ENCODE assay signal across 26 cellular contexts in the genomic region with DNA sequence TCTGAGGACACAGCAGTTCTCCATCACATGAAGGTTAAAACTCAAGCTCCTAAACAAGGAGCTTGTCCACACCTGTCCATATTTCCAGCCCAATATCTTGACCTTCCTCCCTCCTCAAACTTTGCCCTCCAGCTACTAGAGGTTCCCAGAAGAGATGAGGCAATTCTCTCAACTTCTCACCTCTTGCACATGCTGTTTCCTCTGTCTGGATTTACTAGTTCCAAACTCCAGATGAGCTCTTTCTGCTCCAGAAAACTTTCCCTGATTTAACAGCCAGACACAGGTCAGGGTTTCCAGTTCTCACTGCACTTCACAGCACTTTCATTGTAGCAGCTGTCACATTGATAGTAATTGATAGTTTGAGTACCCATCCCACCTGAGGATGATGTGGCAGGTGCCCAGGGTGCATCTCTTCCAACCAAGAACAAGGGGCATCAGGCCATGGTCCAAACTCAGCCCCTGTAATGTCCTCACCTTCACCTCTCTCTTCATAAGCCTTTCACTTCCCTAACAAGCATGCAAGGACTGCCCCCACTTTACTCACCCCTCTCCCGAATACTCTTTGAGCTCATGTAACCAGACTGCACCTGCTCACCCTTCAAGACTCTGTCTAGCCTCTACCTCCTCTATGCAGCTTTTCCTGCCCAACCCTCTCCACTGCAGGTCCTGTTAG. TPM values are rescaled to one million over a fixed set of nuclear protein-coding genes. Genes with fewer than 3 reads are reported as not detected.
DNase-seq lines count a peak whose midpoint lies in the region; ATAC-seq, FAIRE-seq and TF ChIP-seq lines count a peak whose summit lies in the region.
"Had no signal": no experiment of that assay in that cellular context is flagged by ENCODE, and none has a peak within 500 bp of the region (broad histone marks: within the 10 kb centered on the region; RNA-seq: fewer than 3 reads in every experiment).

No MANE protein-coding gene starts in this region.

- ATAC-seq in HepG2 (no peak), right lobe of liver (no peak), HG03342 (IDR thresholded peaks at IDR 0.05; ENCODE audit: unreplicated experiment) (no peak)

- in situ Hi-C loops in HepG2 (cut with HindIII; ENCODE audit: extremely low pct_ligation_motif_present, low pct_unique_long_range_greater_than_20kb) = loop anchor here (10.0 kb wide), 1 partner anchor 136 kb away; no protein-coding TSS in a partner anchor

- H3K4me2 ChIP-seq in HepG2 (ENCODE audit: low read depth, low read length) = no peak overlapping the region
- H3K4me2 ChIP-seq: BLaER1 treated with 17β-estradiol and CSF1 and Interleukin-3, amounts not matched to agents 10 nM and 100 nM; KMS-11; SK-N-SH had no signal

- H3K27ac Mint-ChIP-seq in endothelial cell (ENCODE audit: unreplicated experiment) = peak overlapping the region; percentile 1

- H3K9me3 ChIP-seq in HepG2 (ENCODE audit: low read length) (no peaks in the 10 kb centered on the region), right lobe of liver (no peaks in the 10 kb centered on the region), vagina (no peaks in the 10 kb centered on the region)
- H3K9me3 ChIP-seq: BLaER1 treated with 17β-estradiol and CSF1 and Interleukin-3, amounts not matched to agents 10 nM and 100 nM; Caco-2; SK-N-SH had no signal

- TF ChIP-seq EP300 in HepG2 (IDR thresholded peaks at IDR 0.05; ENCODE audit: low read depth in 2 of 2, low read length in 2 of 2) (no peak), HepG2 (CRISPR knock-in tag; IDR thresholded peaks at IDR 0.05; ENCODE audit: borderline replicate concordance) (no peak)

- peak; percentile 8 for DNase-seq in DMS53 (lab: John Stamatoyannopoulos, UW)
- DNase-seq in DMS53 treated with DMSO at 0.1 percent for 48 hours (lab: John Stamatoyannopoulos, UW; ENCODE audit: unreplicated experiment) = no peak
- DNase-seq in HepG2 (ENCODE audit: low spot score) = no peak
- DNase-seq in right lobe of liver = no peak
- DNase-seq in endothelial cell (ENCODE audit: low spot score) = no peak
- DNase-seq in vagina (ENCODE audit: extremely low spot score in 2 of 2) = no peak
- DNase-seq in central memory CD4-positive, alpha-beta T cell = no peak
- DNase-seq: ACHN; Caco-2; CD4-positive, alpha-beta memory T cell; DMS 273 treated with DMSO at 0.1 percent for 48 hours; GDM1; H7; IMR-90; MV-4-11; NCI-H1105 treated with DMSO at 0.1 percent for 48 hours; NCI-H2171; NCI-H345; NCI-H526; SIG-M5; SK-N-SH had no signal

- no peak overlapping the region for H3K9ac ChIP-seq in HepG2 (ENCODE audit: insufficient read depth, low read depth, low read length)
- H3K9ac ChIP-seq: BLaER1 treated with 17β-estradiol and CSF1 and Interleukin-3, amounts not matched to agents 10 nM and 100 nM; KMS-11; SK-N-SH had no signal

- no peak for FAIRE-seq in HepG2 (lab: Jason Lieb, UNC)
- FAIRE-seq: HTR-8/SVneo had no signal

- no peak overlapping the region for H3K27ac ChIP-seq in HepG2 (ENCODE audit: extremely low read length, insufficient read depth, low read length)
- no peak overlapping the region for H3K27ac ChIP-seq in right lobe of liver
- H3K27ac ChIP-seq in vagina = no peak overlapping the region
- H3K27ac ChIP-seq: 22Rv1; BLaER1 treated with 17β-estradiol and CSF1 and Interleukin-3, amounts not matched to agents 10 nM and 100 nM; KMS-11 had no signal

- H3K4me3 Mint-ChIP-seq in endothelial cell (ENCODE audit: unreplicated experiment) = no peak overlapping the region
- H3K4me3 Mint-ChIP-seq: CD4-positive, alpha-beta memory T cell had no signal

- peaks cover 17% of the 10 kb centered on the region for H3K4me1 Mint-ChIP-seq in endothelial cell (ENCODE audit: unreplicated experiment)

- peaks cover 18% of the 10 kb centered on the region for H3K79me2 ChIP-seq in HepG2 (ENCODE audit: insufficient read depth, low read length)

- intact Hi-C loops in HepG2 (cut with micrococcal nuclease; ENCODE audit: unreplicated experiment) = loop anchor here (10.0 kb wide), 1 partner anchor 154 kb away; no protein-coding TSS in a partner anchor
- intact Hi-C loops in right lobe of liver (cut with DNase I) = loop anchor here in 1 of 2 donors (10.0 kb wide), 1 partner anchor 126 kb away; the partner anchor contains the start of gene INTS6
- intact Hi-C loops in vagina (cut with DNase I) = loop anchor here (5.0 to 10.0 kb wide), 2 partner anchors 154 to 221 kb away; partner anchors contain the start of gene DHRS12

- TF ChIP-seq RAD21 in HepG2 (CRISPR knock-in tag; IDR thresholded peaks at IDR 0.05) = no peak

- CTCF ChIA-PET in HepG2 (lab: Yijun Ruan, JAX; ENCODE audit: low intra/inter-chr PET ratio, low total read pairs) = no interaction called here

- H4K20me1 ChIP-seq in HepG2 (ENCODE audit: insufficient read depth, low read length) = no peaks in the 10 kb centered on the region; the same call in 1 of the 2 replicates

- no TSS peak for BruUV-seq in HepG2 (replicated peaks; lab: Mats Ljungman, UMichigan)

- H3K9me3 Mint-ChIP-seq in endothelial cell (ENCODE audit: unreplicated experiment) = no peaks in the 10 kb centered on the region

- peaks cover 46% of the 10 kb centered on the region for H3K4me1 ChIP-seq in HepG2 (ENCODE audit: insufficient read depth, low read length)
- H3K4me1 ChIP-seq in right lobe of liver = peaks cover 0 to 8% (median 1%) of the 10 kb centered on the region in 4 donors
- peaks cover 18% of the 10 kb centered on the region for H3K4me1 ChIP-seq in vagina

- H3K27me3 Mint-ChIP-seq in endothelial cell (ENCODE audit: unreplicated experiment) = peaks cover 15% of the 10 kb centered on the region

- TF ChIP-seq CTCF in HepG2 (CRISPR knock-in tag; IDR thresholded peaks at IDR 0.05) = no peak
- TF ChIP-seq CTCF in right lobe of liver (IDR thresholded peaks at IDR 0.05) = no peak
- no peak for TF ChIP-seq CTCF in endothelial cell (IDR thresholded peaks at IDR 0.05; ENCODE audit: unreplicated experiment)
- no peak for TF ChIP-seq CTCF in vagina (IDR thresholded peaks at IDR 0.05)

- H3K36me3 ChIP-seq in HepG2 (replicated peaks in 1 of 2; ENCODE audit: control insufficient read depth in 1 of 2, insufficient read depth in 2 of 2, low read length in 2 of 2) (no peaks in the 10 kb centered on the region), right lobe of liver (no peaks in the 10 kb centered on the region), vagina (no peaks in the 10 kb centered on the region)
- H3K36me3 ChIP-seq: BLaER1 treated with 17β-estradiol and CSF1 and Interleukin-3, amounts not matched to agents 10 nM and 100 nM had no signal

- POLR2A ChIA-PET in HepG2 (lab: Yijun Ruan, JAX) = interaction anchor here (2.1 kb wide), 1 partner anchor 128 kb away, joined by 16 read pairs; the partner anchor contains the start of gene INTS6

- 0% methylated on average over 1 of the region's 1 CpG for WGBS in HepG2 (ENCODE audit: low lambda C conversion rate)
- 60% methylated on average over 1 of the region's 1 CpG for WGBS in right lobe of liver (ENCODE audit: insufficient coverage, low coverage, low lambda C conversion rate, missing lambda C conversion rate)

- TF ChIP-seq POLR2A in HepG2 (IDR thresholded peaks at IDR 0.05; ENCODE audit: insufficient read depth in 1 of 2, low read depth in 2 of 2, low read length in 2 of 2) = no peak
- TF ChIP-seq POLR2A in right lobe of liver (IDR thresholded peaks at IDR 0.05) = no peak
- no peak for TF ChIP-seq POLR2A in vagina (IDR thresholded peaks at IDR 0.05)

- no peak overlapping the region for H2AFZ ChIP-seq in HepG2 (ENCODE audit: low read length)

- H3K4me3 ChIP-seq in HepG2 (replicated peaks in 1 of 3; ENCODE audit: insufficient read depth in 1 of 3, low read depth in 2 of 3, low read length in 3 of 3) = no peak overlapping the region
- no peak overlapping the region for H3K4me3 ChIP-seq in right lobe of liver
- H3K4me3 ChIP-seq in vagina = no peak overlapping the region
- H3K4me3 ChIP-seq: BLaER1 treated with 17β-estradiol and CSF1 and Interleukin-3, amounts not matched to agents 10 nM and 100 nM had no signal

- H3K27me3 ChIP-seq in HepG2 (ENCODE audit: control insufficient read depth in 1 of 2, insufficient read depth in 2 of 2, low read length in 2 of 2) (no peaks in the 10 kb centered on the region; a peak in 1 of 5 replicates), right lobe of liver (no peaks in the 10 kb centered on the region), vagina (no peaks in the 10 kb centered on the region)
- H3K27me3 ChIP-seq: BLaER1 treated with 17β-estradiol and CSF1 and Interleukin-3, amounts not matched to agents 10 nM and 100 nM had no signal

- H3K36me3 Mint-ChIP-seq in endothelial cell (ENCODE audit: low read depth, unreplicated experiment) = peaks cover 9% of the 10 kb centered on the region

RNA-seq across cellular contexts. Expression of gene WDFY2, which starts 3.0 kb away (rescaled TPM):
- total RNA-seq in HepG2 (2016; rRNA removed; fragmentation: Illumina TruSeq; extraction: Trizol) = 16.4 and 22.6 TPM in 2 replicates
- 2.3 and 2.6 TPM in 2 replicates for total RNA-seq in HepG2 (2016; cell fraction: cytosol; rRNA removed; fragmentation: Illumina TruSeq; extraction: Trizol; ENCODE audit: low read depth)
- 17.3 and 21.4 TPM in 2 replicates for total RNA-seq in HepG2 (2016; cell fraction: insoluble cytoplasmic fraction; rRNA removed; fragmentation: Illumina TruSeq; extraction: Trizol)
- 5.6 and 7.0 TPM in 2 replicates for total RNA-seq in HepG2 (2016; cell fraction: membrane; rRNA removed; fragmentation: Illumina TruSeq; extraction: Trizol)
- total RNA-seq in HepG2 (2016; cell fraction: nucleus; rRNA removed; fragmentation: Illumina TruSeq; extraction: Trizol) = 70.9 and 71.5 TPM in 2 replicates
- 27.0 and 27.5 TPM in 2 replicates for polyA plus RNA-seq in HepG2 (2011; rRNA removed)
- polyA plus RNA-seq in HepG2 (2011; cell fraction: cytosol; rRNA removed) = 8.0 and 11.1 TPM in 2 replicates
- 67.6 and 71.9 TPM in 2 replicates for polyA plus RNA-seq in HepG2 (2011; cell fraction: nucleus; rRNA removed)
- 21.4 and 23.6 TPM in 2 replicates for polyA plus RNA-seq in HepG2 (2012)
- polyA plus RNA-seq in HepG2 (2016; cell fraction: cytosol; fragmentation: Illumina TruSeq; extraction: Trizol; ENCODE audit: low read depth) = 1.3 and 1.7 TPM in 2 replicates
- 16.8 and 17.1 TPM in 2 replicates for polyA plus RNA-seq in HepG2 (2016; cell fraction: insoluble cytoplasmic fraction; fragmentation: Illumina TruSeq; extraction: Trizol; ENCODE audit: low read depth)
- 3.4 and 3.7 TPM in 2 replicates for polyA plus RNA-seq in HepG2 (2016; cell fraction: membrane; fragmentation: Illumina TruSeq; extraction: Trizol; ENCODE audit: low read depth)
- 63.8 and 64.3 TPM in 2 replicates for polyA plus RNA-seq in HepG2 (2016; cell fraction: nucleus; fragmentation: Illumina TruSeq; extraction: Trizol; ENCODE audit: insufficient read depth, low read depth)
- 10.1 and 51.6 TPM in 2 replicates for polyA minus RNA-seq in HepG2 (2011; rRNA and poly(A)+ RNA removed; ENCODE audit: low replicate concordance)
- 12.9 and 15.9 TPM in 2 replicates for polyA minus RNA-seq in HepG2 (2011; cell fraction: cytosol; rRNA and poly(A)+ RNA removed)
- 150 and 174 TPM in 2 replicates for polyA minus RNA-seq in HepG2 (2011; cell fraction: nucleus; rRNA and poly(A)+ RNA removed)
- total RNA-seq in right lobe of liver = 10 to 100 TPM in 1 of 6 experiments, 1 to 10 TPM in 5; 4.5 to 12.0 (median 7.3) TPM
- total RNA-seq in endothelial cell (ENCODE audit: unreplicated experiment) = 22.7 TPM
- 26.3 TPM for total RNA-seq in vagina
